In the genomic region with DNA sequence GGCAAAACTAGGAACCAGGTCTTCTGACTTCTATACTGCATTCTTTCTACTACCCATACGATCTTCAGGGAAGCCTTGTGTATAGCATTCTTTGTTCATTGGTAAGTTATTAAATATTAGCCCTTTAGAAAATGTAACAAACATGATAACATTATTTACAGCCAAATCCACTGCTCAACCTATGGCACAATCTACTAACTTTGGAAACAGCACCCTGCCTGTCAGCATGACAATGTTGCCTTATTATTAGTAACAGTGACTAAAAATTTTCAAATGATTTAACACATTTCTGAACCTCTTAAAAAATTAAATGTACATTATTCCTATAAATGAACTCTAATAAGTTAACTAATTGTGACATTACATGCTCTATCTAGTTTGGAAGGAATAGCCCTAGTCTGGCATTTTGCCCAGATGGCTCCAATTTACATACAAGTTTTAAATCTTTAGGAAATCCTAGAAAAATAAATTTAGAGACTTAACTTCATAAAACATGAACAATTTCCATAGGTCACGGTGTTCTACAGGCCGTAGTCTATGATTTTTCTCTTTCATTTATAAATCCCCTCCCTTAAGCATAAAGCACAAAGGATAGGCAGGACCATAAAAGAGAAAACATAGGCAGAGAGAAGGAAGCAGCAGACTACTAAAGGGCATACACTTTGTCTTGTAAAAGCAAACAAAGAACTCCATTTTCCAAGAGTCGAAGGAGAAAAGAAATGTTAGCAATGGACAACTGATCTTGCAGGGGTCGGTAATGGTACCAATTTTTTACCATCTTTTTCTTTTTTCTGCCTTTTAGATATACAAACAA, we compare ENCODE assay signal across 1 cellular context.
TF ChIP-seq lines count a peak whose summit lies in the region.

No MANE protein-coding gene starts in this region.

TF ChIP-seq in HepG2, 621 proteins besides CTCF, POLR2A, EP300 and RAD21:
- no peak for TF ChIP-seq EHMT2 (IDR thresholded peaks at IDR 0.05; ENCODE audit: borderline replicate concordance, low read depth, low read length)
- no peak for TF ChIP-seq ZNF567 (CRISPR knock-in tag; IDR thresholded peaks at IDR 0.05; ENCODE audit: borderline replicate concordance)
- TF ChIP-seq KDM4B (CRISPR knock-in tag; IDR thresholded peaks at IDR 0.05): no peak
- no peak for TF ChIP-seq ZFP41 (CRISPR knock-in tag; IDR thresholded peaks at IDR 0.05; ENCODE audit: borderline replicate concordance)
- no peak for TF ChIP-seq MEIS1 (CRISPR knock-in tag; IDR thresholded peaks at IDR 0.05; ENCODE audit: borderline replicate concordance)
- no peak for TF ChIP-seq ZNF597 (CRISPR knock-in tag; IDR thresholded peaks at IDR 0.05)
- 0 out of 2 replicates have a peak, but pooled peaks have one; percentile 10 for TF ChIP-seq SOX5 (CRISPR knock-in tag; IDR thresholded peaks at IDR 0.05; ENCODE audit: borderline replicate concordance)
- no peak for TF ChIP-seq HNF4A (CRISPR knock-in tag; IDR thresholded peaks at IDR 0.05)
